8 cellular contexts compared by ENCODE assay signal in genomic region chr2:7835693-7836680, GRCh38.
DNase-seq lines count a peak whose midpoint lies in the region; ATAC-seq and TF ChIP-seq lines count a peak whose summit lies in the region.

No MANE protein-coding gene starts in this region.

- H3K4me3 ChIP-seq in fibroblast of mammary gland (ENCODE audit: control insufficient read depth, low read depth, low read length): no peak overlapping the region

- no peak overlapping the region for H3K4me3 Mint-ChIP-seq in T-helper 17 cell

- H3K27ac Mint-ChIP-seq in T-helper 17 cell: no peak overlapping the region

- no peaks in the 10 kb centered on the region for H3K36me3 Mint-ChIP-seq in T-helper 17 cell (ENCODE audit: low read depth)

- peaks cover 5% of the 10 kb centered on the region for H3K27me3 Mint-ChIP-seq in T-helper 17 cell

- H3K4me1 Mint-ChIP-seq in T-helper 17 cell: no peaks in the 10 kb centered on the region

- no peak for TF ChIP-seq CTCF in fibroblast of mammary gland (conservative IDR thresholded peaks at IDR 0.05; ENCODE audit: control insufficient read depth, insufficient read depth, low read depth, low read length)

- intact Hi-C loops in left ventricle myocardium superior (cut with micrococcal nuclease) (no loop called here), posterior cingulate gyrus (cut with DNase I) (no loop called here)

- H3K9me3 ChIP-seq in T-helper 17 cell (ENCODE audit: control insufficient read depth, low read length, poor library complexity, severe bottlenecking): no peaks in the 10 kb centered on the region

- peak; percentile 15 for DNase-seq in H4 (ENCODE audit: low spot score)
- DNase-seq in NCI-H1092 treated with DMSO at 0.1 percent for 48 hours (lab: John Stamatoyannopoulos, UW): peak; percentile 78
- peak; percentile 48 for DNase-seq in fibroblast of mammary gland (ENCODE audit: low read depth)
- no peak for DNase-seq in T-helper 17 cell
- no peak for DNase-seq in left ventricle myocardium superior
- DNase-seq in posterior cingulate gyrus: no peak
- DNase-seq in NCI-H446 (lab: John Stamatoyannopoulos, UW): no peak

- ATAC-seq in GM18502 (IDR thresholded peaks at IDR 0.05; ENCODE audit: poor library complexity, unreplicated experiment) (peak; percentile 99), T-helper 17 cell (no peak), left ventricle myocardium superior (no peak)

Comparison
In these comparisons a context has a peak if more than half of its experiments do, and no peak if none do; other contexts are left out.
1. DNase-seq: peak in H4 (single experiment), NCI-H1092 treated with DMSO at 0.1 percent for 48 hours (single experiment) and fibroblast of mammary gland (single experiment); none in T-helper 17 cell (0 of 3), left ventricle myocardium superior (single experiment), posterior cingulate gyrus (0 of 10) and NCI-H446 (0 of 2).